In the genomic region with DNA sequence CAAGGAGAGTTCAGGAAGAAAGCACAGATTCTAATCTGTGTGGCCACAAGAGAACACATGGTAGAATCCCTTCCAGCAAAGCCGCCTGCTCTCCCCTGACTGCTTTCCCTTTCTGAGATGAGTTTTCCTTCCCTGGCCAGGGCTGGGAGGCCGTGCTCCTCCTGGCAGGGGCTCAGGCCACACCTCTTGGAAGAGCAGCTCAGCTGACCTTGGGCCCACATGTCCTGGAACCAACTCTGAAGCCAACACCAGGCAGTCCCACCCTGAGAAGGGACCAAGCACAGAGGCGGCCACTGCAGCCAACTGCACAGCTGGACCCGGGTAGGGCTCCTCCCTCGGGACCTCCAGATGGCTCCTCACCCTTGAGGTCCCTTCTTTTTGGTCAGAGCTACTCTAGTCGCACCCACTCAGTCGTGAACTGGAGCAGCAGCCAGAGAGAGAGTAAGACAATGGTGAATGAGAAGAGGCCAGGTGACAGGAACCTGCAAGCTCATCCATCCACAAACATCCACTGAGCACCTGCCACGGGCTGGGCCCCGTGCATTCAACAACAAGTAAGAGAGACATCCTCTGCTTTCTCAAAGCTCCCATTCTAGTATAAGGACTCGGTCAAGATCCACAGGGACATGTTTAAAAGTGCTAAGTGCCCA, we compare ENCODE assay signal across 10 cellular contexts. TPM values are rescaled to one million over a fixed set of nuclear protein-coding genes. Genes with fewer than 3 reads are reported as not detected.
A peak's percentile ranks its signal among the peaks of the same experiment; 100 is the strongest.
DNase-seq lines count a peak whose midpoint lies in the region; ATAC-seq, FAIRE-seq and TF ChIP-seq lines count a peak whose summit lies in the region.
"Had no signal": no experiment of that assay in that cellular context is flagged by ENCODE, and none has a peak within 500 bp of the region (broad histone marks: within the 10 kb centered on the region; RNA-seq: fewer than 3 reads in every experiment).

No MANE protein-coding gene starts in this region.

- H3K27me3 Mint-ChIP-seq in CD4-positive, CD25-positive, alpha-beta regulatory T cell, result no peaks in the 10 kb centered on the region
- H3K27me3 Mint-ChIP-seq in T-cell, result no peaks in the 10 kb centered on the region

- H3K4me3 Mint-ChIP-seq in CD4-positive, CD25-positive, alpha-beta regulatory T cell, result peak overlapping the region; percentile 61 to 85 (median 74)
- H3K4me3 Mint-ChIP-seq in T-cell, result peak overlapping the region in 1 of 3 donors; percentile 72

- H3K9me3 ChIP-seq in CD4-positive, CD25-positive, alpha-beta regulatory T cell (ENCODE audit: control insufficient read depth in 2 of 2, low read length in 2 of 2), result no peaks in the 10 kb centered on the region
- H3K9me3 ChIP-seq in gastroesophageal sphincter, result no peaks in the 10 kb centered on the region
- no peaks in the 10 kb centered on the region for H3K9me3 ChIP-seq in ovary

- H3K4me1 Mint-ChIP-seq in CD4-positive, CD25-positive, alpha-beta regulatory T cell, result peaks cover 16 to 100% (median 70%) of the 10 kb centered on the region in 4 donors
- H3K4me1 Mint-ChIP-seq in T-cell, result peaks cover 95 to 100% (median 98%) of the 10 kb centered on the region in 3 donors

- no peak for FAIRE-seq in RCC 7860 (lab: Jason Lieb, UNC)
- FAIRE-seq in D721Med (lab: Jason Lieb, UNC), result no peak

- H3K27ac Mint-ChIP-seq in CD4-positive, CD25-positive, alpha-beta regulatory T cell, result peak overlapping the region; percentile 90 to 99 (median 97)
- H3K27ac Mint-ChIP-seq in T-cell, result peak overlapping the region; percentile 99 to 100

- peak in 1 of 3 donors; percentile 75 for DNase-seq in CD4-positive, CD25-positive, alpha-beta regulatory T cell
- no peak for DNase-seq in T-cell
- DNase-seq in ovary, result peak; percentile 88 to 92 (median 88)
- no peak for DNase-seq in stimulated activated CD4-positive, alpha-beta T cell treated with anti-CD3 and anti-CD28 coated beads, Interleukin-2, amount 100 ng/mL, for 48 hours
- DNase-seq in COLO829 (ENCODE audit: low spot score), result no peak
- no peak for DNase-seq in RCC 7860 (ENCODE audit: low spot score)
- no peak for DNase-seq in D721Med (ENCODE audit: insufficient read length, low spot score)
- DNase-seq: activated naive CD4-positive, alpha-beta T cell; NCI-H82 had no signal

- WGBS in gastroesophageal sphincter (ENCODE audit: low coverage in 1 of 2), 2 donors, result 44% methylated on average over 6 of the region's 10 CpGs; no CpG with 5 or more reads in 1 of the 2 donors
- WGBS in ovary, 3 donors, result 17 to 18% (median 18%) methylated on average over 10 of the region's 10 CpGs

- H3K36me3 Mint-ChIP-seq in CD4-positive, CD25-positive, alpha-beta regulatory T cell, result peaks cover 35% of the 10 kb centered on the region
- H3K36me3 Mint-ChIP-seq in T-cell, result peaks cover 16% of the 10 kb centered on the region

- H3K27ac ChIP-seq in CD4-positive, CD25-positive, alpha-beta regulatory T cell (ENCODE audit: insufficient read depth, low read length, poor library complexity, severe bottlenecking), result peak overlapping the region; percentile 94
- H3K27ac ChIP-seq in gastroesophageal sphincter (peak overlapping the region; percentile 48 to 84 (median 80)), ovary (peak overlapping the region; percentile 62 to 96)

- H3K9me3 Mint-ChIP-seq in CD4-positive, CD25-positive, alpha-beta regulatory T cell, result peaks cover 0 to 2% (median 0%) of the 10 kb centered on the region in 7 donors
- no peaks in the 10 kb centered on the region for H3K9me3 Mint-ChIP-seq in T-cell

- no peaks in the 10 kb centered on the region for H3K27me3 ChIP-seq in CD4-positive, CD25-positive, alpha-beta regulatory T cell (ENCODE audit: control insufficient read depth, insufficient read depth, low read length)
- no peaks in the 10 kb centered on the region for H3K27me3 ChIP-seq in gastroesophageal sphincter
- H3K27me3 ChIP-seq in ovary, result no peaks in the 10 kb centered on the region

- TF ChIP-seq CTCF in gastroesophageal sphincter (IDR thresholded peaks at IDR 0.05) (no peak), ovary (IDR thresholded peaks at IDR 0.05) (no peak), D721Med (IDR thresholded peaks at IDR 0.05; ENCODE audit: insufficient read depth, missing control alignments) (no peak)

- intact Hi-C loops in ovary (cut with DNase I), result loop anchor here (5.0 kb wide), 3 partner anchors 33 to 72 kb away; partner anchors contain the start of gene FAM53B (in 2 of the 4)

- peak; percentile 17 to 23 for ATAC-seq in CD4-positive, CD25-positive, alpha-beta regulatory T cell (ENCODE audit: low read depth in 2 of 2)
- ATAC-seq in T-cell (replicated peaks in 1 of 4) (peak in 1 of 4 experiments; percentile 23), gastroesophageal sphincter (peak; percentile 76)

- no peak for TF ChIP-seq POLR2A in gastroesophageal sphincter (IDR thresholded peaks at IDR 0.05)
- no peak for TF ChIP-seq POLR2A in ovary (IDR thresholded peaks at IDR 0.05)

- CTCF ChIA-PET in T-cell (lab: Charles Lee), result interaction anchor here (0.9 to 4.6 kb wide), 4 partner anchors 13 to 38 kb away, joined by 3 to 18 read pairs (median 10); no protein-coding TSS in a partner anchor

- H3K4me3 ChIP-seq in CD4-positive, CD25-positive, alpha-beta regulatory T cell (ENCODE audit: low read depth, low read length), result no peak overlapping the region
- no peak overlapping the region for H3K4me3 ChIP-seq in gastroesophageal sphincter
- H3K4me3 ChIP-seq in ovary, result no peak overlapping the region

- H3K36me3 ChIP-seq in CD4-positive, CD25-positive, alpha-beta regulatory T cell (ENCODE audit: control insufficient read depth, insufficient read depth, low read length), result peaks cover 22% of the 10 kb centered on the region
- H3K36me3 ChIP-seq in gastroesophageal sphincter (peaks cover 0 to 14% of the 10 kb centered on the region in 2 donors), ovary (no peaks in the 10 kb centered on the region)

- TF ChIP-seq EP300 in gastroesophageal sphincter (IDR thresholded peaks at IDR 0.05) (no peak), ovary (IDR thresholded peaks at IDR 0.05) (no peak)

- H3K4me1 ChIP-seq in CD4-positive, CD25-positive, alpha-beta regulatory T cell (ENCODE audit: control insufficient read depth, insufficient read depth, low read length, poor library complexity, severe bottlenecking), result peaks cover 100% of the 10 kb centered on the region
- peaks cover 25 to 100% (median 97%) of the 10 kb centered on the region in 3 donors for H3K4me1 ChIP-seq in gastroesophageal sphincter
- peaks cover 85% of the 10 kb centered on the region for H3K4me1 ChIP-seq in ovary (ENCODE audit: insufficient read depth)

- POLR2A ChIA-PET in T-cell (lab: Charles Lee), result no interaction called here

RNA-seq across cellular contexts. Expression of gene FAM53B, which starts 40.3 kb away (rescaled TPM):
- 116 TPM for total RNA-seq in CD4-positive, CD25-positive, alpha-beta regulatory T cell
- 10 to 100 TPM in 3 of 4 donors, 1 to 10 TPM in 1; 5.8 to 22.2 (median 14.4) TPM for polyA plus RNA-seq in CD4-positive, CD25-positive, alpha-beta regulatory T cell
- total RNA-seq in T-cell (10 to 100 TPM; 39.3 to 86.5 (median 52.3) TPM), gastroesophageal sphincter (10 to 100 TPM; 24.5 to 33.0 (median 30.2) TPM), ovary (10 to 100 TPM; 29.8 to 77.6 (median 47.8) TPM)
- polyA plus RNA-seq in ovary, result 10 to 100 TPM in 1 of 2 donors, 1 to 10 TPM in 1; 9.7 to 21.3 TPM

Comparison
In these comparisons a context has a peak if more than half of its experiments do, and no peak if none do; other contexts are left out.
1. DNase-seq: peak in ovary (5 of 5); none in T-cell (0 of 34), stimulated activated CD4-positive, alpha-beta T cell treated with anti-CD3 and anti-CD28 coated beads, Interleukin-2, amount 100 ng/mL, for 48 hours (0 of 2), COLO829 (single experiment), RCC 7860 (single experiment) and D721Med (single experiment).
2. Peak in every context shown above with its lines, with median percentiles within 50 percentile points of each other: H3K27ac ChIP-seq.